Comparison of ENCODE assay signal across 19 cellular contexts in genomic region chr1:162335126-162335525, GRCh38. TPM values are rescaled to one million over a fixed set of nuclear protein-coding genes. Genes with fewer than 3 reads are reported as not detected.
A peak's percentile ranks its signal among the peaks of the same experiment; 100 is the strongest.
DNase-seq lines count a peak whose midpoint lies in the region; ATAC-seq, FAIRE-seq and TF ChIP-seq lines count a peak whose summit lies in the region.
"Had no signal": no experiment of that assay in that cellular context is flagged by ENCODE, and none has a peak within 500 bp of the region (broad histone marks: within the 10 kb centered on the region; RNA-seq: fewer than 3 reads in every experiment).

No MANE protein-coding gene starts in this region.

- TF ChIP-seq EP300 in K562 (IDR thresholded peaks at IDR 0.05; ENCODE audit: low read length): no peak

- H3K4me1 ChIP-seq in heart right ventricle (peaks cover 0 to 17% (median 8%) of the 10 kb centered on the region in 9 donors), K562 (replicated peaks in 1 of 2; ENCODE audit: control insufficient read depth in 2 of 2, insufficient read depth in 2 of 2, low read length in 2 of 2) (no peaks in the 10 kb centered on the region)

- FAIRE-seq in K562 (lab: Jason Lieb, UNC): no peak

- no peak for TF ChIP-seq CTCF in heart right ventricle (IDR thresholded peaks at IDR 0.05)
- no peak for TF ChIP-seq CTCF in K562 (IDR thresholded peaks at IDR 0.05 in 2 of 3, conservative IDR thresholded peaks at IDR 0.05 in 1 of 3; ENCODE audit: insufficient read depth in 2 of 3, low read depth in 1 of 3, low read length in 3 of 3)

- CTCF ChIA-PET in K562 (lab: Yijun Ruan, JAX; ENCODE audit: low intra/inter-chr PET ratio): no interaction called here

- no peak overlapping the region for H3K4me2 ChIP-seq in K562 (ENCODE audit: insufficient read depth, low read length)

- DNase-seq in heart right ventricle (peak; percentile 37 to 54), Right ventricle myocardium inferior (ENCODE audit: missing footprints) (no peak), K562 (ENCODE audit: extremely low read depth in 1 of 4, low spot score in 3 of 4) (no peak), lung microvascular endothelial cell (ENCODE audit: low read depth in 2 of 2) (peak; percentile 45 to 61), pulmonary artery endothelial cell (ENCODE audit: low read depth, low spot score) (peak; percentile 57), NCI-H345 treated with DMSO at 0.1 percent for 48 hours (lab: John Stamatoyannopoulos, UW; ENCODE audit: unreplicated experiment) (no peak), foreskin melanocyte (no peak)
- DNase-seq: COR-L47, EL, KG1, NCI-H146, NCI-H345, NCI-H69, OCI-M1 had no signal

- H3K36me3 ChIP-seq in heart right ventricle (no peaks in the 10 kb centered on the region), K562 (ENCODE audit: control insufficient read depth, insufficient read depth, low read length) (no peaks in the 10 kb centered on the region)

- intact Hi-C loops in heart right ventricle (cut with DNase I) (no loop called here), Right ventricle myocardium inferior (cut with DNase I) (no loop called here), K562 (cut with micrococcal nuclease) (no loop called here)

- no TSS peak for BruUV-seq in K562 (replicated peaks; lab: Mats Ljungman, UMichigan)

- no peaks in the 10 kb centered on the region for H3K9me1 ChIP-seq in K562 (ENCODE audit: control insufficient read depth, insufficient read depth, low read length)

- no peaks in the 10 kb centered on the region for H3K79me2 ChIP-seq in K562 (ENCODE audit: control insufficient read depth, insufficient read depth, low read length)

- H3K27me3 ChIP-seq in heart right ventricle: no peaks in the 10 kb centered on the region
- peaks cover 0 to 5% of the 10 kb centered on the region in 2 experiments; a peak in 1 of 5 replicates for H3K27me3 ChIP-seq in K562 (ENCODE audit: control insufficient read depth in 2 of 2, insufficient read depth in 2 of 2, low read length in 2 of 2)

- POLR2A ChIA-PET in K562 (lab: Yijun Ruan, JAX): interaction anchor here (0.8 kb wide), 1 partner anchor 80 kb away, joined by 3 read pairs; no protein-coding TSS in a partner anchor

- TF ChIP-seq RAD21 in K562 (CRISPR knock-in tag; conservative IDR thresholded peaks at IDR 0.05 in 1 of 2, IDR thresholded peaks at IDR 0.05 in 1 of 2): no peak

- H3K9ac ChIP-seq in K562 (ENCODE audit: insufficient read depth in 1 of 2, low read depth in 2 of 2, low read length in 2 of 2): no peak overlapping the region

- no peak for TF ChIP-seq POLR2A in K562 (conservative IDR thresholded peaks at IDR 0.05)

- H3K4me3 ChIP-seq in heart right ventricle (no peak overlapping the region), K562 (no peak overlapping the region)

- WGBS in heart right ventricle, 2 donors: 48 to 54% methylated on average over 5 of the region's 5 CpGs
- WGBS in K562 (ENCODE audit: insufficient coverage, low coverage, missing lambda C conversion rate): 20% methylated on average over 5 of the region's 5 CpGs

- H4K20me1 ChIP-seq in K562 (replicated peaks; ENCODE audit: control insufficient read depth, insufficient read depth, low read length): no peaks in the 10 kb centered on the region

- no peak overlapping the region for H2AFZ ChIP-seq in K562 (ENCODE audit: low read depth, low read length)

- in situ Hi-C loops in K562 (cut with MboI): no loop called here

- ATAC-seq in heart right ventricle (peak; percentile 33 to 94 (median 68)), Right ventricle myocardium inferior (no peak), K562 (no peak), GM19351 (IDR thresholded peaks at IDR 0.05; ENCODE audit: unreplicated experiment) (no peak)

- H3K27ac ChIP-seq in heart right ventricle (peak overlapping the region in 1 of 10 donors; percentile 33), K562 (ENCODE audit: extremely low read depth, low read depth, low read length) (no peak overlapping the region)

- H3K9me3 ChIP-seq in heart right ventricle (no peaks in the 10 kb centered on the region), K562 (replicated peaks; ENCODE audit: control insufficient read depth, insufficient read depth, low read depth, low read length) (no peaks in the 10 kb centered on the region)

TF ChIP-seq in K562, 482 proteins besides CTCF, POLR2A, EP300 and RAD21:
- TF ChIP-seq SPI1 (IDR thresholded peaks at IDR 0.05; ENCODE audit: borderline replicate concordance, low read depth, low read length) (peak; percentile 55; the same call in 1 of the 2 replicates), NR0B1 (IDR thresholded peaks at IDR 0.05; ENCODE audit: partially characterized antibody) (no peak)

RNA-seq across cellular contexts. Expression of gene SPATA46, which starts 41.5 kb away (rescaled TPM):
- total RNA-seq in heart right ventricle: not detected
- polyA plus RNA-seq in heart right ventricle: not detected
- not detected for total RNA-seq in Right ventricle myocardium inferior
- total RNA-seq in K562 (2011; cell fraction: chromatin; rRNA removed; ENCODE audit: low replicate concordance): not detected in 2 replicates
- not detected in 2 replicates for total RNA-seq in K562 (2011; cell fraction: nucleolus; rRNA removed)
- total RNA-seq in K562 (2011; cell fraction: nucleoplasm; rRNA removed): not detected in 2 replicates
- not detected in 2 replicates for total RNA-seq in K562 (2014; rRNA removed)
- not detected in 2 replicates for total RNA-seq in K562 (2014; rRNA removed; fragmentation: Illumina TruSeq; extraction: Trizol)
- total RNA-seq in K562 (2015; rRNA removed; fragmentation: Illumina TruSeq; extraction: Trizol): not detected in 2 replicates
- total RNA-seq in K562 (2021): not detected in 2 replicates
- polyA plus RNA-seq in K562 (2011; rRNA removed): 0.04 TPM in 2 replicates
- polyA plus RNA-seq in K562 (2011; cell fraction: cytosol; rRNA removed): 0.03 TPM in 1 of 2 replicates, not detected in the other
- polyA plus RNA-seq in K562 (2011; cell fraction: nucleus; rRNA removed): 0.14 TPM in 1 of 2 replicates, not detected in the other
- polyA plus RNA-seq in K562 (2012): 0.15 TPM in 1 of 2 replicates, not detected in the other
- not detected in 2 replicates for polyA plus RNA-seq in K562 (2014; fragmentation: Illumina TruSeq; extraction: Trizol)
- under 1 TPM in 1 of 2 experiments, not detected in 1; 0.11 TPM for polyA plus RNA-seq in K562 (2014; fragmentation: Nextera tagmentation; extraction: Ambion mirVana)
- not detected in 2 replicates for polyA plus RNA-seq in K562 (2014; rRNA removed)
- not detected in 2 replicates for polyA minus RNA-seq in K562 (2011; rRNA and poly(A)+ RNA removed)
- polyA minus RNA-seq in K562 (2011; cell fraction: cytosol; rRNA and poly(A)+ RNA removed): not detected in 2 replicates
- not detected in 2 replicates for polyA minus RNA-seq in K562 (2011; cell fraction: nucleus; rRNA and poly(A)+ RNA removed)
- total RNA-seq in lung microvascular endothelial cell: not detected in 2 replicates
- total RNA-seq in pulmonary artery endothelial cell: not detected in 2 replicates
- total RNA-seq: H4, M059J, RPMI7951 had no signal
- polyA plus RNA-seq: CD14-positive monocyte had no signal

RNA-seq across cellular contexts. Expression of gene C1orf226, which starts 46.4 kb away (rescaled TPM):
- total RNA-seq in heart right ventricle (1 to 10 TPM; 2.0 to 6.7 (median 5.5) TPM), Right ventricle myocardium inferior (4.6 TPM), K562 (2014; rRNA removed) (0.36 and 0.37 TPM in 2 replicates), K562 (2014; rRNA removed; fragmentation: Illumina TruSeq; extraction: Trizol) (0.47 and 0.64 TPM in 2 replicates), K562 (2015; rRNA removed; fragmentation: Illumina TruSeq; extraction: Trizol) (0.33 and 0.53 TPM in 2 replicates), K562 (2021) (1.4 and 1.6 TPM in 2 replicates), lung microvascular endothelial cell (under 0.01 TPM in 2 replicates), pulmonary artery endothelial cell (0.79 and 1.4 TPM in 2 replicates)
- polyA plus RNA-seq in heart right ventricle (1 to 10 TPM; 1.0 to 1.8 TPM), K562 (2011; rRNA removed) (0.81 and 1.4 TPM in 2 replicates), K562 (2014; fragmentation: Illumina TruSeq; extraction: Trizol) (1.2 and 1.3 TPM in 2 replicates), K562 (2014; fragmentation: Nextera tagmentation; extraction: Ambion mirVana) (under 1 TPM; 0.10 to 0.20 TPM), K562 (2014; rRNA removed) (0.56 and 0.88 TPM in 2 replicates)
- total RNA-seq in K562 (2011; cell fraction: chromatin; rRNA removed; ENCODE audit: low replicate concordance): 1.0 and 2.1 TPM in 2 replicates
- 0.92 and 1.2 TPM in 2 replicates for total RNA-seq in K562 (2011; cell fraction: nucleolus; rRNA removed)
- 1.6 and 1.9 TPM in 2 replicates for total RNA-seq in K562 (2011; cell fraction: nucleoplasm; rRNA removed)
- polyA plus RNA-seq in K562 (2011; cell fraction: cytosol; rRNA removed): 0.97 and 1.4 TPM in 2 replicates
- 1.9 and 2.6 TPM in 2 replicates for polyA plus RNA-seq in K562 (2011; cell fraction: nucleus; rRNA removed)
- polyA plus RNA-seq in K562 (2012): 1.2 and 1.6 TPM in 2 replicates
- 0.70 and 1.4 TPM in 2 replicates for polyA minus RNA-seq in K562 (2011; rRNA and poly(A)+ RNA removed)
- polyA minus RNA-seq in K562 (2011; cell fraction: cytosol; rRNA and poly(A)+ RNA removed): 0.57 and 2.2 TPM in 2 replicates
- polyA minus RNA-seq in K562 (2011; cell fraction: nucleus; rRNA and poly(A)+ RNA removed): 0.67 and 1.4 TPM in 2 replicates

Comparison
In these comparisons a context has a peak if more than half of its experiments do, and no peak if none do; other contexts are left out.
1. ATAC-seq: peak in heart right ventricle (8 of 8); none in Right ventricle myocardium inferior (single experiment), K562 (single experiment) and GM19351 (single experiment).
2. DNase-seq: peak in heart right ventricle (2 of 2), lung microvascular endothelial cell (2 of 2) and pulmonary artery endothelial cell (single experiment); none in Right ventricle myocardium inferior (single experiment), K562 (0 of 4), NCI-H345 treated with DMSO at 0.1 percent for 48 hours (single experiment) and foreskin melanocyte (single experiment).